ENCODE assay signal across 18 cellular contexts in the genomic region with DNA sequence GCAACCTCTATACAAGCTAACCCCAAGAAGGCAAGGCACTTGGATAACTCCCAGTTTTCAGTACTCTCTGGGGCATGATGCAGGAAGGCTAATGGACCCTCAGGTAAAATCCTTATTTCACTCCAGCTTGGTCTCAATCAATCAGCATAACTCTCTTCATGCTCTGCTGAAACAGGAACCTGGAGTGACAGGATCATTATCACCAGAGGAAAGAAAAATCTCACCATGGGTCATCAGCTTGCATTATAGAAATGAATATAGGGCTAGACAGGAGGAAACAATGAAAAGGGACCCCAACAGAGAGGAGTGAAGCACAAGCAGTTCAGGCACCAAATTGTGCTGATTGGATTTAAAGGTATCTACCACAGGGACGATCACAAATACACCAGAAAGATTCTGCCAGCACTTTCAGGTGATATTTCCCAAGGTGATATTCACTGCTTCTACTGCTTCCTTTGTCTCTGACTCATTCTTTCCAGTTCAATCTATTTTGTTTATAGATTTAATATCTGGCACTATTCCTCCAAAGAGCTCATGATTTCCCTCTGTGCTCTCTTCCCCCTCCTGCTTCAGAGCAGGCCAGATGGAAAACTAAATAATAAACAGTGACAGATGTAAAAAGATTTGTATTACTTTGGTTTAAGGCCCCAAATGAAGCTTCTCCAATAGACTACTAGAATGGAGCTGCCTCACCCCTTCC. TPM values are rescaled to one million over a fixed set of nuclear protein-coding genes. Genes with fewer than 3 reads are reported as not detected.
A peak's percentile ranks its signal among the peaks of the same experiment; 100 is the strongest.
DNase-seq lines count a peak whose midpoint lies in the region; ATAC-seq lines count a peak whose summit lies in the region.
"Had no signal": no experiment of that assay in that cellular context is flagged by ENCODE, and none has a peak within 500 bp of the region (broad histone marks: within the 10 kb centered on the region; RNA-seq: fewer than 3 reads in every experiment).

No MANE protein-coding gene starts in this region.

- H3K4me2 ChIP-seq in mesenchymal stem cell (ENCODE audit: low read length, poor library complexity, severe bottlenecking), result no peak overlapping the region

- H3K4ac ChIP-seq in mesenchymal stem cell (ENCODE audit: low read depth in 1 of 2, low read length in 2 of 2), result peak overlapping the region in 1 of 2 experiments; percentile 40

- H2AFZ ChIP-seq in mesenchymal stem cell (ENCODE audit: low read depth, low read length), result no peak overlapping the region

- no peaks in the 10 kb centered on the region for H3K9me3 Mint-ChIP-seq in naive thymus-derived CD8-positive, alpha-beta T cell
- H3K9me3 Mint-ChIP-seq: activated naive CD8-positive, alpha-beta T cell treated with anti-CD3 and anti-CD28 coated beads for 36 hours; CD8-positive, alpha-beta T cell had no signal

- peaks cover 0 to 1% (median 0%) of the 10 kb centered on the region in 5 donors for H3K27me3 Mint-ChIP-seq in naive thymus-derived CD8-positive, alpha-beta T cell
- H3K27me3 Mint-ChIP-seq: activated naive CD8-positive, alpha-beta T cell treated with anti-CD3 and anti-CD28 coated beads for 36 hours had no signal

- no peak overlapping the region for H3K4me3 Mint-ChIP-seq in naive thymus-derived CD8-positive, alpha-beta T cell
- H3K4me3 Mint-ChIP-seq: activated naive CD8-positive, alpha-beta T cell treated with anti-CD3 and anti-CD28 coated beads for 36 hours; CD8-positive, alpha-beta T cell had no signal

- no peaks in the 10 kb centered on the region for H3K79me1 ChIP-seq in mesenchymal stem cell (replicated peaks; ENCODE audit: low read length, poor library complexity, severe bottlenecking)

- H3K4me3 ChIP-seq in mesenchymal stem cell (ENCODE audit: insufficient read depth in 1 of 2, low read depth in 1 of 2, low read length in 2 of 2), result peak overlapping the region in 1 of 2 experiments; percentile 19
- no peak overlapping the region for H3K4me3 ChIP-seq in urinary bladder (ENCODE audit: low read depth, low read length)
- H3K4me3 ChIP-seq: gastrocnemius medialis, thyroid gland had no signal

- no peak overlapping the region for H4K91ac ChIP-seq in mesenchymal stem cell (ENCODE audit: low read length)

- no peak overlapping the region for H2BK15ac ChIP-seq in mesenchymal stem cell (ENCODE audit: low read depth, poor library complexity, severe bottlenecking)

- no peaks in the 10 kb centered on the region for H3K4me1 ChIP-seq in mesenchymal stem cell (ENCODE audit: control insufficient read depth, insufficient read depth, low read depth, low read length)
- no peaks in the 10 kb centered on the region for H3K4me1 ChIP-seq in urinary bladder (ENCODE audit: insufficient read depth)
- H3K4me1 ChIP-seq: gastrocnemius medialis had no signal

- H3K9me3 ChIP-seq in mesenchymal stem cell (ENCODE audit: control insufficient read depth, low read length), result no peaks in the 10 kb centered on the region
- H3K9me3 ChIP-seq: gastrocnemius medialis, thyroid gland had no signal

- no peak overlapping the region for H2BK5ac ChIP-seq in mesenchymal stem cell (ENCODE audit: low read depth, low read length, poor library complexity, severe bottlenecking)

- H3K27ac ChIP-seq in mesenchymal stem cell (ENCODE audit: low read length, poor library complexity, severe bottlenecking), result no peak overlapping the region
- peak overlapping the region; percentile 14 for H3K27ac ChIP-seq in urinary bladder (ENCODE audit: low read depth)
- H3K27ac ChIP-seq: 22Rv1, gastrocnemius medialis, thyroid gland had no signal

- H3K18ac ChIP-seq in mesenchymal stem cell (ENCODE audit: low read depth in 1 of 2, low read length in 2 of 2), result peak overlapping the region in 1 of 2 experiments; percentile 44

- H3K9ac ChIP-seq in mesenchymal stem cell (ENCODE audit: low read length), result peak overlapping the region; percentile 69

- no peaks in the 10 kb centered on the region for H3K4me1 Mint-ChIP-seq in naive thymus-derived CD8-positive, alpha-beta T cell
- H3K4me1 Mint-ChIP-seq: activated naive CD8-positive, alpha-beta T cell treated with anti-CD3 and anti-CD28 coated beads for 36 hours had no signal

- no peak overlapping the region for H2AK5ac ChIP-seq in mesenchymal stem cell (ENCODE audit: low read length, severe bottlenecking)

- no peak overlapping the region for H2BK120ac ChIP-seq in mesenchymal stem cell (ENCODE audit: low read depth, low read length)

- no peak for ATAC-seq in naive thymus-derived CD8-positive, alpha-beta T cell
- ATAC-seq: CD8-positive, alpha-beta T cell had no signal

- H3K23ac ChIP-seq in mesenchymal stem cell (ENCODE audit: low read length in 2 of 2), result no peak overlapping the region

- H2BK12ac ChIP-seq in mesenchymal stem cell (ENCODE audit: low read length in 2 of 2), result peak overlapping the region in 1 of 2 experiments; percentile 10

- H3K36me3 ChIP-seq in mesenchymal stem cell (ENCODE audit: control insufficient read depth in 1 of 2, insufficient read depth in 2 of 2, low read depth in 1 of 2, low read length in 2 of 2) (no peaks in the 10 kb centered on the region), urinary bladder (ENCODE audit: insufficient read depth) (no peaks in the 10 kb centered on the region)
- H3K36me3 ChIP-seq: gastrocnemius medialis, thyroid gland had no signal

- peaks cover 0 to 3% (median 0%) of the 10 kb centered on the region in 3 donors for H3K36me3 Mint-ChIP-seq in naive thymus-derived CD8-positive, alpha-beta T cell
- H3K36me3 Mint-ChIP-seq: activated naive CD8-positive, alpha-beta T cell treated with anti-CD3 and anti-CD28 coated beads for 36 hours; CD8-positive, alpha-beta T cell had no signal

- no peak overlapping the region for H4K8ac ChIP-seq in mesenchymal stem cell (ENCODE audit: low read length)

- DNase-seq in DMS 273 treated with DMSO at 0.1 percent for 48 hours (lab: John Stamatoyannopoulos, UW) (peak; percentile 1), DMS 273 (lab: John Stamatoyannopoulos, UW; ENCODE audit: unreplicated experiment) (no peak), dermis microvascular lymphatic vessel endothelial cell (ENCODE audit: low read depth in 2 of 2) (peak; percentile 72 to 78), mesenchymal stem cell (peak; percentile 68), DMS114 treated with DMSO at 0.1 percent for 48 hours (lab: John Stamatoyannopoulos, UW; ENCODE audit: unreplicated experiment) (no peak)
- DNase-seq in activated CD4-positive, alpha-beta T cell treated with anti-CD3 and anti-CD28 coated beads, Interleukin-2, amount 50 U/mL, for 1 hour, result no peak
- no peak for DNase-seq in naive thymus-derived CD8-positive, alpha-beta T cell
- DNase-seq: activated CD4-positive, alpha-beta T cell treated with anti-CD3 and anti-CD28 coated beads for 48 hours; activated naive CD8-positive, alpha-beta T cell treated with anti-CD3 and anti-CD28 coated beads for 36 hours; CD8-positive, alpha-beta T cell; gastrocnemius medialis; NCI-H2029 treated with DMSO at 0.1 percent for 48 hours; stimulated activated CD4-positive, alpha-beta T cell treated with anti-CD3 and anti-CD28 coated beads, Interleukin-2, amount 100 ng/mL, for 24 hours; stimulated activated CD8-positive, alpha-beta memory T cell treated with anti-CD3 and anti-CD28 coated beads, Interleukin-4, amount 100 ng/mL, for 48 hours; T-helper 9 cell; thyroid gland had no signal

- no peak overlapping the region for H3K27ac Mint-ChIP-seq in naive thymus-derived CD8-positive, alpha-beta T cell
- H3K27ac Mint-ChIP-seq: activated naive CD8-positive, alpha-beta T cell treated with anti-CD3 and anti-CD28 coated beads for 36 hours; CD8-positive, alpha-beta T cell had no signal

- H3K14ac ChIP-seq in mesenchymal stem cell (ENCODE audit: low read length in 2 of 2), result no peak overlapping the region

- POLR2A ChIA-PET in naive thymus-derived CD8-positive, alpha-beta T cell (lab: Charles Lee), result no interaction called here

- no peaks in the 10 kb centered on the region for H3K27me3 ChIP-seq in mesenchymal stem cell (ENCODE audit: control insufficient read depth in 1 of 2, insufficient read depth in 1 of 2, low read length in 2 of 2)
- H3K27me3 ChIP-seq: gastrocnemius medialis, thyroid gland had no signal

- WGBS in mesenchymal stem cell, result 78% methylated on average over 1 of the region's 1 CpG
- WGBS in urinary bladder, result 54% methylated on average over 1 of the region's 1 CpG

RNA-seq across cellular contexts. Expression of gene THUMPD3, which starts 23.0 kb away (rescaled TPM):
- 18.6 and 19.0 TPM in 2 replicates for total RNA-seq in dermis microvascular lymphatic vessel endothelial cell
- polyA plus RNA-seq in mesenchymal stem cell (2013, experiment 1 of 2), result 19.1 TPM
- 20.3 TPM for polyA plus RNA-seq in mesenchymal stem cell (2013, experiment 2 of 2)
- 49.0 TPM for total RNA-seq in urinary bladder
- polyA plus RNA-seq in urinary bladder, result 32.2 TPM
- total RNA-seq in naive thymus-derived CD8-positive, alpha-beta T cell, result 10 to 100 TPM; 42.6 to 43.3 TPM
- polyA plus RNA-seq in naive thymus-derived CD8-positive, alpha-beta T cell, result 10 to 100 TPM; 22.7 to 30.8 (median 23.5) TPM

RNA-seq across cellular contexts. Expression of gene SETD5, which starts 57.5 kb away (rescaled TPM):
- total RNA-seq in dermis microvascular lymphatic vessel endothelial cell (25.5 and 38.8 TPM in 2 replicates), urinary bladder (119 TPM)
- 83.9 TPM for polyA plus RNA-seq in mesenchymal stem cell (2013, experiment 1 of 2)
- polyA plus RNA-seq in mesenchymal stem cell (2013, experiment 2 of 2), result 77.6 TPM
- 39.7 TPM for polyA plus RNA-seq in urinary bladder
- 100 to 1,000 TPM; 143 to 146 TPM for total RNA-seq in naive thymus-derived CD8-positive, alpha-beta T cell
- polyA plus RNA-seq in naive thymus-derived CD8-positive, alpha-beta T cell, result 10 to 100 TPM; 16.0 to 43.0 (median 24.7) TPM

Comparison
In these comparisons a context has a peak if more than half of its experiments do, and no peak if none do; other contexts are left out.
1. DNase-seq: peak in DMS 273 treated with DMSO at 0.1 percent for 48 hours (single experiment), dermis microvascular lymphatic vessel endothelial cell (2 of 2) and mesenchymal stem cell (single experiment); none in DMS 273 (single experiment), DMS114 treated with DMSO at 0.1 percent for 48 hours (single experiment), activated CD4-positive, alpha-beta T cell treated with anti-CD3 and anti-CD28 coated beads, Interleukin-2, amount 50 U/mL, for 1 hour (single experiment) and naive thymus-derived CD8-positive, alpha-beta T cell (0 of 10).